Comparison of ENCODE assay signal across 30 cellular contexts in the genomic region with DNA sequence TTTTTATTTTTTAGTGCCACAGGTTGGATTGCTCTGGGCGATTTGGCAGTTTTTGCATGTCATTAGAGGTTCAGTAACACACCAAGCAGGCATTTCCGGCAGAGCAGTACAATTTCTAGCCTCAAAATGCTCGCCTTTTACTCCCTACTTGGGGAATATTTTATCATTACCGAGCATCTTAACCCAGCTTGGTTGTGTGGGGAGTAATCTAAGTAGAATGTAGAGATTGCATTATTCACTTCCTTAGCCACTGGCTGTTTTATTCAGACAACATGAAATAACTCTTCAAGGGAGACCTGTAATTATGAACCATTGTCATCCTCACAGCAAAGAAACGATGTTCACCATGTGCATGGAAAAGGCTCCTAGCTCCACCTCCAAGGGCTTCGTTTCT. TPM values are rescaled to one million over a fixed set of nuclear protein-coding genes. Genes with fewer than 3 reads are reported as not detected.
DNase-seq lines count a peak whose midpoint lies in the region; ATAC-seq and TF ChIP-seq lines count a peak whose summit lies in the region.
"Had no signal": no experiment of that assay in that cellular context is flagged by ENCODE, and none has a peak within 500 bp of the region (broad histone marks: within the 10 kb centered on the region; RNA-seq: fewer than 3 reads in every experiment).

No MANE protein-coding gene starts in this region.

- H3K27me3 ChIP-seq in SJSA1 (replicated peaks) (peaks cover 8% of the 10 kb centered on the region; the same call in 1 of the 2 replicates), tibial artery (peaks cover 0 to 9% of the 10 kb centered on the region in 2 donors)
- H3K27me3 ChIP-seq: suprapubic skin, uterus had no signal

- no peaks in the 10 kb centered on the region for H3K9me3 ChIP-seq in SJSA1 (replicated peaks)
- H3K9me3 ChIP-seq in tibial artery, result no peaks in the 10 kb centered on the region
- H3K9me3 ChIP-seq: left lung, suprapubic skin, uterus had no signal

- intact Hi-C loops in tibial artery (cut with DNase I; ENCODE audit: low total_unique reads), result no loop called here

- H3K27ac ChIP-seq in SJSA1, result peak overlapping the region; percentile 11; the same call in 1 of the 2 replicates
- H3K27ac ChIP-seq in tibial artery, result no peak overlapping the region
- H3K27ac ChIP-seq: gastroesophageal sphincter, left lung, suprapubic skin, uterus had no signal

- H3K36me3 ChIP-seq in SJSA1 (no peaks in the 10 kb centered on the region), tibial artery (no peaks in the 10 kb centered on the region)
- H3K36me3 ChIP-seq: gastroesophageal sphincter, left lung, suprapubic skin, uterus had no signal

- no peak for TF ChIP-seq CTCF in fibroblast of pulmonary artery (IDR thresholded peaks at IDR 0.05; ENCODE audit: low read length, missing control alignments)
- no peak for TF ChIP-seq CTCF in tibial artery (IDR thresholded peaks at IDR 0.05)

- no peak overlapping the region for H3K4me3 ChIP-seq in SJSA1
- H3K4me3 ChIP-seq in fibroblast of pulmonary artery (replicated peaks; ENCODE audit: low read depth, low read length), result no peak overlapping the region
- no peak overlapping the region for H3K4me3 ChIP-seq in tibial artery
- H3K4me3 ChIP-seq: gastroesophageal sphincter, left lung, suprapubic skin, uterus had no signal

- no peak for ATAC-seq in GM18519 (IDR thresholded peaks at IDR 0.05; ENCODE audit: low FRiP score, unreplicated experiment)
- ATAC-seq: gastroesophageal sphincter; left lung; naive thymus-derived CD4-positive, alpha-beta T cell had no signal

- H3K4me1 ChIP-seq in SJSA1 (replicated peaks), result peaks cover 4% of the 10 kb centered on the region
- H3K4me1 ChIP-seq in tibial artery, result no peaks in the 10 kb centered on the region
- H3K4me1 ChIP-seq: gastroesophageal sphincter, left lung, suprapubic skin, uterus had no signal

- peak; percentile 60 for DNase-seq in AG08395 (ENCODE audit: low spot score)
- peak; percentile 29 for DNase-seq in GM03348 (ENCODE audit: low spot score)
- no peak for DNase-seq in SJSA1 (ENCODE audit: low read depth in 1 of 2, low spot score in 2 of 2)
- peak; percentile 7 for DNase-seq in fibroblast of pulmonary artery (ENCODE audit: low read depth)
- no peak for DNase-seq in T-helper 2 cell
- no peak for DNase-seq in tibial artery
- no peak for DNase-seq in activated effector memory CD4-positive, alpha-beta T cell treated with anti-CD3 and anti-CD28 coated beads, Interleukin-2, amount 50 U/mL, for 16 hours
- DNase-seq: activated CD4-positive, alpha-beta memory T cell treated with anti-CD3 and anti-CD28 coated beads, Interleukin-2, amount 10 ng/mL, durations not matched to agents 7 days and 5 days; activated CD4-positive, CD25-positive, alpha-beta regulatory T cell treated with anti-CD3 and anti-CD28 coated beads, Interleukin-2, amount 50 U/mL, for 72 hours; CD4-positive, alpha-beta T cell; cerebellar nuclear complex; GDM1; hippocampal formation; immature natural killer cell; Karpas-422; left lung; naive thymus-derived CD4-positive, alpha-beta T cell; NCI-H1930; NCI-H2227 treated with DMSO at 0.1 percent for 48 hours; NCI-H748 treated with DMSO at 0.1 percent for 48 hours; small intestine; uterus had no signal

RNA-seq across cellular contexts. Expression of gene GRP, which starts 13.1 kb away (rescaled TPM):
- total RNA-seq in SJSA1 (2014; rRNA removed; shearing (Covaris generic)), result not detected in 2 replicates
- total RNA-seq: activated CD4-positive, alpha-beta memory T cell treated with anti-CD3 and anti-CD28 coated beads, Interleukin-2, amount 10 ng/mL, durations not matched to agents 7 days and 5 days; activated T-helper 2 cell treated with anti-CD3 and anti-CD28 coated beads, Interferon-gamma antibody, Interleukin-2, Interleukin-4, amounts not matched to agents 10 μg/mL and 5 μg/mL and 100 μg/mL, durations not matched to agents 14 hours and 24 hours and 36 hours; CD4-positive, alpha-beta T cell; endothelial cell of umbilical vein; mesothelial cell of epicardium; naive thymus-derived CD4-positive, alpha-beta T cell; omental fat pad; suprapubic skin; uterus had no signal

RNA-seq across cellular contexts. Expression of gene RAX, which starts 40.2 kb away (rescaled TPM):
- total RNA-seq in SJSA1 (2014; rRNA removed; shearing (Covaris generic)), result not detected in 2 replicates
- total RNA-seq: activated T-helper 2 cell treated with anti-CD3 and anti-CD28 coated beads, Interferon-gamma antibody, Interleukin-2, Interleukin-4, amounts not matched to agents 10 μg/mL and 5 μg/mL and 100 μg/mL, durations not matched to agents 14 hours and 24 hours and 36 hours; CD4-positive, alpha-beta T cell; endothelial cell of umbilical vein; gastroesophageal sphincter; H7; left lung; mesothelial cell of epicardium; naive thymus-derived CD4-positive, alpha-beta T cell; omental fat pad; uterus had no signal

Comparison
In these comparisons a context has a peak if more than half of its experiments do, and no peak if none do; other contexts are left out.
1. DNase-seq: peak in AG08395 (single experiment), GM03348 (single experiment) and fibroblast of pulmonary artery (single experiment); none in SJSA1 (0 of 2), T-helper 2 cell (0 of 5), tibial artery (0 of 2) and activated effector memory CD4-positive, alpha-beta T cell treated with anti-CD3 and anti-CD28 coated beads, Interleukin-2, amount 50 U/mL, for 16 hours (single experiment).